In genomic region chrX:48507246-48507645, GRCh38 we compare ENCODE assay signal across 18 cellular contexts.
"Had no signal": no experiment of that assay in that cellular context is flagged by ENCODE, and none has a peak within 500 bp of the region (broad histone marks: within the 10 kb centered on the region; RNA-seq: fewer than 3 reads in every experiment).

No MANE protein-coding gene starts in this region.

- H3K36me3 Mint-ChIP-seq: naive B cell had no signal

- H3K9me3 ChIP-seq: ascending aorta, gastrocnemius medialis, heart right ventricle, right atrium auricular region, suprapubic skin had no signal

- H3K36me3 ChIP-seq: ascending aorta, gastrocnemius medialis, right atrium auricular region, suprapubic skin had no signal

- H3K27ac Mint-ChIP-seq: activated T-cell treated with anti-CD3 and anti-CD28 coated beads, Interleukin-2, amount 50 U/mL, for 72 hours; endodermal cell had no signal

- H3K4me1 ChIP-seq: gastrocnemius medialis had no signal

- H3K9me3 Mint-ChIP-seq: activated T-cell treated with anti-CD3 and anti-CD28 coated beads, Interleukin-2, amount 50 U/mL, for 72 hours; naive B cell had no signal

- H3K4me3 ChIP-seq: lung had no signal

- H3K27me3 ChIP-seq: ascending aorta, gastrocnemius medialis, heart right ventricle, right atrium auricular region, suprapubic skin had no signal

- ATAC-seq: activated T-cell treated with anti-CD3 and anti-CD28 coated beads, Interleukin-2, amount 50 U/mL, for 72 hours; gastrocnemius medialis; heart right ventricle had no signal

- H3K27ac ChIP-seq: ascending aorta, suprapubic skin had no signal

- DNase-seq: activated CD4-positive, alpha-beta T cell treated with anti-CD3 and anti-CD28 coated beads for 1 hour; activated CD4-positive, alpha-beta T cell treated with anti-CD3 and anti-CD28 coated beads, Interleukin-2, amount 50 U/mL, for 4 hours; activated T-cell treated with anti-CD3 and anti-CD28 coated beads, Interleukin-2, amount 50 U/mL, for 72 hours; endodermal cell; erythroblast; gastrocnemius medialis; heart right ventricle; naive B cell; nucleus accumbens; stimulated activated CD4-positive, alpha-beta T cell treated with anti-CD3 and anti-CD28 coated beads, Interleukin-15, amount 100 ng/mL, for 24 hours; stimulated activated CD4-positive, alpha-beta T cell treated with anti-CD3 and anti-CD28 coated beads, Interleukin-4, amount 100 ng/mL, for 24 hours; stimulated activated naive CD4-positive, alpha-beta T cell treated with Interleukin-2 at 50 U/mL for 16 hours; T-helper 9 cell; trophoblast cell had no signal
